12 cellular contexts compared by ENCODE assay signal in genomic region chr9:129351058-129351641, GRCh38.
A peak's percentile ranks its signal among the peaks of the same experiment; 100 is the strongest.
DNase-seq lines count a peak whose midpoint lies in the region; ATAC-seq and TF ChIP-seq lines count a peak whose summit lies in the region.
"Had no signal": no experiment of that assay in that cellular context is flagged by ENCODE, and none has a peak within 500 bp of the region (broad histone marks: within the 10 kb centered on the region; RNA-seq: fewer than 3 reads in every experiment).

No MANE protein-coding gene starts in this region.

- no peak for DNase-seq in IMR-90
- DNase-seq in astrocyte of the hippocampus (ENCODE audit: low read depth, low spot score), result peak; percentile 50
- DNase-seq in smooth muscle cell (lab: John Stamatoyannopoulos, UW; ENCODE audit: unreplicated experiment), result no peak
- no peak for DNase-seq in effector memory CD8-positive, alpha-beta T cell
- no peak for DNase-seq in stimulated activated CD4-positive, alpha-beta T cell treated with anti-CD3 and anti-CD28 coated beads, Interleukin-15, amount 100 ng/mL, for 24 hours
- DNase-seq in cortex of kidney (lab: John Stamatoyannopoulos, UW), result no peak
- DNase-seq: activated T-cell treated with anti-CD3 and anti-CD28 coated beads, Interleukin-2, amount 50 U/mL, for 48 hours; DMS79 had no signal

- H3K4me3 ChIP-seq in IMR-90 (ENCODE audit: insufficient read depth, low read depth, low read length), result no peak overlapping the region
- peak overlapping the region; percentile 66 for H3K4me3 ChIP-seq in iPS-18c (ENCODE audit: insufficient read depth, low read depth, low read length)
- H3K4me3 ChIP-seq in smooth muscle cell, result peak overlapping the region; percentile 69

- intact Hi-C loops in IMR-90 (cut with micrococcal nuclease), result no loop called here

- ATAC-seq in IMR-90 (ENCODE audit: low read depth) (no peak; the same call in 1 of the 2 replicates), GM21367 (IDR thresholded peaks at IDR 0.05; ENCODE audit: unreplicated experiment) (no peak)
- ATAC-seq in effector memory CD8-positive, alpha-beta T cell (replicated peaks), result no peak
- ATAC-seq: natural killer cell treated with Interleukin-12 subunit alpha and Interleukin-12 subunit beta and Interleukin-15 and Interleukin-18, amount 100 ng/mL, for 72 hours had no signal

- H3K27me3 ChIP-seq in IMR-90 (ENCODE audit: control insufficient read depth, insufficient read depth, low read length), result no peaks in the 10 kb centered on the region
- H3K27me3 ChIP-seq in smooth muscle cell (ENCODE audit: low read depth), result no peaks in the 10 kb centered on the region
- H3K27me3 ChIP-seq: suprapubic skin had no signal

- POLR2A ChIA-PET in IMR-90 (lab: Charles Lee; ENCODE audit: unreplicated experiment), result no interaction called here

- H3K4me3 Mint-ChIP-seq in effector memory CD8-positive, alpha-beta T cell, result no peak overlapping the region

- H3K36me3 ChIP-seq in IMR-90 (ENCODE audit: control insufficient read depth, insufficient read depth, low read length), result no peaks in the 10 kb centered on the region
- H3K36me3 ChIP-seq in smooth muscle cell (ENCODE audit: low read depth), result no peaks in the 10 kb centered on the region
- H3K36me3 ChIP-seq: suprapubic skin had no signal

- peak overlapping the region; percentile 64 to 84; a peak in 2 of 4 replicates for H4K8ac ChIP-seq in IMR-90 (ENCODE audit: low read depth in 2 of 2, low read length in 2 of 2)

- peak overlapping the region; percentile 91 for H2AK9ac ChIP-seq in IMR-90 (replicated peaks; ENCODE audit: low read depth, low read length, poor library complexity)

- H3K9me3 Mint-ChIP-seq in effector memory CD8-positive, alpha-beta T cell, result no peaks in the 10 kb centered on the region
- H3K9me3 Mint-ChIP-seq: natural killer cell treated with Interleukin-12 subunit alpha and Interleukin-12 subunit beta and Interleukin-15 and Interleukin-18, amount 100 ng/mL, for 72 hours had no signal

- no peak overlapping the region for H3K27ac Mint-ChIP-seq in effector memory CD8-positive, alpha-beta T cell
- H3K27ac Mint-ChIP-seq: natural killer cell treated with Interleukin-12 subunit alpha and Interleukin-12 subunit beta and Interleukin-15 and Interleukin-18, amount 100 ng/mL, for 72 hours had no signal

- no peak overlapping the region for H3K23ac ChIP-seq in IMR-90 (ENCODE audit: low read depth, low read length)

- dilution Hi-C loops in IMR-90 (cut with HindIII; ENCODE audit: low sequenced_read_pairs, unreplicated experiment), result no loop called here

- H3K9ac ChIP-seq in IMR-90 (ENCODE audit: low read depth, low read length) (peak overlapping the region; percentile 64; the same call in 1 of the 2 replicates), smooth muscle cell (ENCODE audit: low read depth) (no peak overlapping the region)

- peaks cover 0 to 4% of the 10 kb centered on the region in 2 donors for H3K4me1 Mint-ChIP-seq in effector memory CD8-positive, alpha-beta T cell (ENCODE audit: low read depth in 2 of 2)

- no peaks in the 10 kb centered on the region for H4K20me1 ChIP-seq in IMR-90 (ENCODE audit: insufficient read depth, low read length)
- H4K20me1 ChIP-seq in smooth muscle cell (ENCODE audit: low read depth), result no peaks in the 10 kb centered on the region

- no peaks in the 10 kb centered on the region for H3K36me3 Mint-ChIP-seq in effector memory CD8-positive, alpha-beta T cell (ENCODE audit: insufficient read depth)
- H3K36me3 Mint-ChIP-seq: natural killer cell treated with Interleukin-12 subunit alpha and Interleukin-12 subunit beta and Interleukin-15 and Interleukin-18, amount 100 ng/mL, for 72 hours had no signal

- peak overlapping the region; percentile 87 for H3K4ac ChIP-seq in IMR-90 (ENCODE audit: low read depth, low read length)

- H3K79me2 ChIP-seq in smooth muscle cell (ENCODE audit: low read depth), result no peaks in the 10 kb centered on the region

- H3K27me3 Mint-ChIP-seq in effector memory CD8-positive, alpha-beta T cell, result peaks cover 13 to 48% of the 10 kb centered on the region in 2 donors

- in situ Hi-C loops in IMR-90 (cut with MboI; ENCODE audit: low sequenced_read_pairs), result no loop called here

- no peaks in the 10 kb centered on the region for H3K79me1 ChIP-seq in IMR-90 (ENCODE audit: low read depth in 1 of 2, low read length in 2 of 2)

- WGBS in IMR-90 (ENCODE audit: extremely low coverage in 2 of 2, insufficient read length in 1 of 2), 2 experiments, result no CpG with 5 or more reads among the region's 14 CpGs
- WGBS in smooth muscle cell (ENCODE audit: low lambda C conversion rate), result 9% methylated on average over 7 of the region's 14 CpGs

- H2AK5ac ChIP-seq in IMR-90 (ENCODE audit: low read depth, low read length), result peak overlapping the region; percentile 50

- peaks cover 7% of the 10 kb centered on the region for H3K9me3 ChIP-seq in IMR-90 (ENCODE audit: control insufficient read depth, insufficient read depth, low read length)
- H3K9me3 ChIP-seq in iPS-18c (ENCODE audit: control insufficient read depth, insufficient read depth, low read length), result peaks cover 7% of the 10 kb centered on the region
- H3K9me3 ChIP-seq in smooth muscle cell (replicated peaks; ENCODE audit: low read depth), result no peaks in the 10 kb centered on the region
- H3K9me3 ChIP-seq: suprapubic skin had no signal

- H2AFZ ChIP-seq in IMR-90 (replicated peaks; ENCODE audit: low read length, poor library complexity) (peak overlapping the region; percentile 83), smooth muscle cell (ENCODE audit: low read depth) (peak overlapping the region; percentile 72)

- CTCF ChIA-PET in IMR-90 (lab: Yijun Ruan, JAX), result no interaction called here

- no peak for TF ChIP-seq POLR2A in IMR-90 (IDR thresholded peaks at IDR 0.05; ENCODE audit: low read depth, low read length)

- TF ChIP-seq RAD21 in IMR-90 (IDR thresholded peaks at IDR 0.05; ENCODE audit: low read length), result no peak

- no peak overlapping the region; the same call in 2 of the 3 replicates for H2BK15ac ChIP-seq in IMR-90 (ENCODE audit: low read depth, low read length)

- peak overlapping the region; percentile 90; the same call in 1 of the 2 replicates for H3K4me2 ChIP-seq in IMR-90 (ENCODE audit: low read depth, low read length)
- H3K4me2 ChIP-seq in smooth muscle cell, result peak overlapping the region; percentile 94

- H3F3A ChIP-seq in smooth muscle cell (ENCODE audit: low read depth), result peaks cover 17% of the 10 kb centered on the region

- no peaks in the 10 kb centered on the region for H3K9me1 ChIP-seq in IMR-90 (ENCODE audit: insufficient read depth, low read length)

- H2BK120ac ChIP-seq in IMR-90 (ENCODE audit: low read depth, low read length), result peak overlapping the region; percentile 96

- peak overlapping the region; percentile 47 for H4K91ac ChIP-seq in IMR-90 (ENCODE audit: insufficient read depth, low read depth, low read length)

- H4K5ac ChIP-seq in IMR-90 (ENCODE audit: low read depth, low read length), result peak overlapping the region; percentile 45; the same call in 1 of the 2 replicates

- no TSS peak for BruUV-seq in IMR-90 (replicated peaks; lab: Mats Ljungman, UMichigan)

- peak overlapping the region; percentile 48; the same call in 1 of the 2 replicates for H3K14ac ChIP-seq in IMR-90 (replicated peaks; ENCODE audit: low read depth, low read length)

- TF ChIP-seq CTCF in IMR-90 (conservative IDR thresholded peaks at IDR 0.05; ENCODE audit: low read depth, low read length) (no peak), smooth muscle cell (IDR thresholded peaks at IDR 0.05; ENCODE audit: borderline replicate concordance, insufficient read depth, poor library complexity, severe bottlenecking) (no peak)

- H3K18ac ChIP-seq in IMR-90 (ENCODE audit: low read depth, low read length), result peak overlapping the region; percentile 54; the same call in 1 of the 2 replicates

- 0 out of 2 replicates have a peak overlapping the region, but pooled peaks have one; percentile 30 for H2BK20ac ChIP-seq in IMR-90 (ENCODE audit: low read depth, low read length)

- H3K27ac ChIP-seq in IMR-90 (ENCODE audit: insufficient read depth, low read length), result peak overlapping the region; percentile 18
- no peak overlapping the region for H3K27ac ChIP-seq in smooth muscle cell (ENCODE audit: low read depth)

- H3K4me1 ChIP-seq in IMR-90 (ENCODE audit: control insufficient read depth, insufficient read depth, low read length), result peaks cover 18% of the 10 kb centered on the region; the same call in 1 of the 2 replicates
- H3K4me1 ChIP-seq in smooth muscle cell (ENCODE audit: low read depth), result peaks cover 14% of the 10 kb centered on the region

- H2BK5ac ChIP-seq in IMR-90 (ENCODE audit: low read depth, low read length, poor library complexity, severe bottlenecking), result no peak overlapping the region

- no peak overlapping the region for H3K56ac ChIP-seq in IMR-90 (ENCODE audit: extremely low read depth, insufficient read depth, low read length)

TF ChIP-seq in IMR-90, 13 proteins besides CTCF, POLR2A, EP300 and RAD21:
- TF ChIP-seq MAZ (IDR thresholded peaks at IDR 0.05; ENCODE audit: borderline replicate concordance, low read depth, low read length) (no peak), RFX5 (IDR thresholded peaks at IDR 0.05; ENCODE audit: low read depth, low read length) (no peak), MXI1 (IDR thresholded peaks at IDR 0.05; ENCODE audit: borderline replicate concordance, low read depth, low read length) (no peak), ELK1 (IDR thresholded peaks at IDR 0.05; ENCODE audit: borderline replicate concordance, low read depth, low read length) (no peak), MAFK (IDR thresholded peaks at IDR 0.05; ENCODE audit: low read depth, low read length) (no peak), BHLHE40 (IDR thresholded peaks at IDR 0.05; ENCODE audit: low read depth, low read length) (no peak)
